9 cellular contexts compared by ENCODE assay signal in the genomic region with DNA sequence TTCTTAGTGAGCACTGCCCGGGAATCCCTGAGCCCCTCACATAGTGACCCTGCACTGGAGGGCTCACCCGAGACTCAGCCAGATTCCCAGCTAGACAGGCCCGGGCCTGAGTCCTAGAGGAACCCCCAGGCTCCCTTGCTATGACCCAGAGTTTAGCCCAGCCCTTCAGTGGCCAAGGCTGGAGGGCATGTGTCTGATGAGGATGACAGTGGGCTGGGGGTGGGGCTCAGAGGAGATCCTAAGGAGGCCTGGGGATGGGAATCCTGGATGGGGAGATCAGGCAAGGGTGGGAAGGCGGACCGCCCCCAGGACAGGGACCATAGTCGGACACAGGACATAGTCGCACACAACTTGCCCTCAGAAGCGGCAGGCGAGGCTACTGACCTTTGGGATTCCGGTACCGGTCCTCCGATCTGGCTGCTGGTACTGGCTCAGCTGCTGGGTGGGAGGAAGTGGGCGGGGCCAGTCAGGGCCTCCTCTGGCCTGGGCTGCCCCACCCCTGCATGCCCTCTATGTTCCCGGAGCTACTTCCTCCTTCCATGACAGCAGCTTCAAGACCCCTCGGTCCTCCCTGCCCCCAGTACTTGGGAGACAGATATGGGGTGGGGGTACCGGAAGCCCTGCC. TPM values are rescaled to one million over a fixed set of nuclear protein-coding genes. Genes with fewer than 3 reads are reported as not detected.
DNase-seq lines count a peak whose midpoint lies in the region; ATAC-seq and TF ChIP-seq lines count a peak whose summit lies in the region.
"Had no signal": no experiment of that assay in that cellular context is flagged by ENCODE, and none has a peak within 500 bp of the region (broad histone marks: within the 10 kb centered on the region; RNA-seq: fewer than 3 reads in every experiment).

No MANE protein-coding gene starts in this region.

- 51% methylated on average over 16 of the region's 16 CpGs for WGBS in right cardiac atrium

- H3K27ac ChIP-seq in KOPT-K1 (ENCODE audit: low read depth, low read length, poor library complexity, severe bottlenecking) (peak overlapping the region; percentile 58), right cardiac atrium (ENCODE audit: low read length) (no peak overlapping the region)

- H3K9me3 ChIP-seq in KOPT-K1 (ENCODE audit: insufficient read depth, low read length, poor library complexity, severe bottlenecking): no peaks in the 10 kb centered on the region
- H3K9me3 ChIP-seq in right cardiac atrium (ENCODE audit: control insufficient read depth, low read length): no peaks in the 10 kb centered on the region

- TF ChIP-seq POLR2A in GM15510 (IDR thresholded peaks at IDR 0.05; ENCODE audit: borderline replicate concordance, extremely low read depth, insufficient read length): peak; percentile 25

- DNase-seq in activated T-cell treated with anti-CD3 and anti-CD28 coated beads for 4 hours (peak; percentile 40), right cardiac atrium (peak; percentile 83 to 93 (median 92)), NCI-H1105 (lab: John Stamatoyannopoulos, UW) (no peak), AG08396 (ENCODE audit: low spot score) (no peak), NCI-H187 (lab: John Stamatoyannopoulos, UW) (no peak)
- peak in 2 of 3 donors; percentile 24 to 50 for DNase-seq in stimulated activated CD4-positive, alpha-beta T cell treated with anti-CD3 and anti-CD28 coated beads, TNF-alpha, amount 100 ng/mL, for 48 hours (ENCODE audit: low read depth in 3 of 3)

- peak; percentile 81 to 91 for ATAC-seq in right cardiac atrium

- intact Hi-C loops in right cardiac atrium (cut with DNase I): no loop called here

- H3K36me3 ChIP-seq in KOPT-K1 (ENCODE audit: insufficient read depth, low read length): no peaks in the 10 kb centered on the region; the same call in 1 of the 2 replicates

- no peaks in the 10 kb centered on the region for H3K4me1 ChIP-seq in right cardiac atrium (ENCODE audit: control insufficient read depth, insufficient read depth, low read length)

- H3K4me3 ChIP-seq in right cardiac atrium (ENCODE audit: low read length): no peak overlapping the region

- H3K27me3 ChIP-seq in right cardiac atrium (ENCODE audit: control insufficient read depth, insufficient read depth): no peaks in the 10 kb centered on the region

RNA-seq across cellular contexts. Expression of a gene that starts 1.1 kb away (rescaled TPM):
- 1 to 10 TPM; 1.1 to 2.5 (median 2.1) TPM for total RNA-seq in right cardiac atrium
- polyA plus RNA-seq in right cardiac atrium: 2.7 TPM

RNA-seq across cellular contexts. Expression of a gene that starts 12.4 kb away (rescaled TPM):
- total RNA-seq in right cardiac atrium: not detected
- polyA plus RNA-seq in right cardiac atrium: not detected
- total RNA-seq: urinary bladder had no signal

RNA-seq across cellular contexts. Expression of a gene that starts 20.0 kb away (rescaled TPM):
- not detected for total RNA-seq in right cardiac atrium
- polyA plus RNA-seq in right cardiac atrium: not detected
- total RNA-seq: urinary bladder had no signal
- polyA plus RNA-seq: urinary bladder had no signal

RNA-seq across cellular contexts. Expression of a gene that starts 34.7 kb away (rescaled TPM):
- not detected for total RNA-seq in right cardiac atrium
- polyA plus RNA-seq in right cardiac atrium: not detected
- polyA plus RNA-seq: urinary bladder had no signal

RNA-seq across cellular contexts. Expression of a gene that starts 41.7 kb away (rescaled TPM):
- 1 to 10 TPM; 1.7 to 5.8 (median 3.0) TPM for total RNA-seq in right cardiac atrium
- polyA plus RNA-seq in right cardiac atrium: 1.6 TPM

Comparison
In these comparisons a context has a peak if more than half of its experiments do, and no peak if none do; other contexts are left out.
1. DNase-seq: peak in activated T-cell treated with anti-CD3 and anti-CD28 coated beads for 4 hours (single experiment), right cardiac atrium (3 of 3) and stimulated activated CD4-positive, alpha-beta T cell treated with anti-CD3 and anti-CD28 coated beads, TNF-alpha, amount 100 ng/mL, for 48 hours (2 of 3); none in NCI-H1105 (single experiment), AG08396 (single experiment) and NCI-H187 (0 of 2).